Comparison of ENCODE assay signal across 8 cellular contexts in the genomic region with DNA sequence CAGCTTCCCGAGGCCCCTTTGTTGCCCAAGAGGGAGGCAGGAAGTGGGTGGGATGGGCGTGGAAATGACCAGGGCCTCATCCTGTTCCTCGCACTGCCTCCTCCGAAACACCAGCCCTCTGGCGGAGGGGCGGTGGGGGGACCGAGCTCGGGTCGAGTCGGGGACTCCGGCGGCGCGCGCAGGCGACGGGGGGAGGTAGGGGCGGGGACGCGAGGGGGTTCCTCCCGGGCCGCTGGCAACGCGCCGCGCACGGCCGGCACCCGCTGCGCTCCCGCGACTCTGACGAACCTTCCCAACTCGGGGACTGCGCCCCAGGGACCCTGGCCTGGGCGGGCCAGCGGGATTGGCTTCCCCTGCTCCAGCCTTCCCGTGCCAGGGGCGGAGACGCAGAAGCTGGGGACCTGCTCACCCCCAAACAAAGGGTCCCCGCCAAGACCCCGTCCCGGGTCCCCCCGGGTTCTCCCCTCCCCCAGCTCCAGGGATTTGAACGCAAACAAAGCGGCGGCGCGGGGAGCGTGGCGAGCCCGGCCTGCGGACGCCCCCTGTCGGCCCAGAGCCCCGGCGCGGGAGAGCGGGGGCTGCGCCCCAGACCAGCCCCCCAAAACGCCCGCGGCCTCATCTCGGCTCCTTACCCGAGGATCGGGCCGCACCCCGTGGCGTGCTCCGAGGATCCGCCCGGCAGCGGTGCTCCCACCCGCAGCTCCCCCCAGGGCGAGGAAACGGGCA. TPM values are rescaled to one million over a fixed set of nuclear protein-coding genes. Genes with fewer than 3 reads are reported as not detected.
A peak's percentile ranks its signal among the peaks of the same experiment; 100 is the strongest.
DNase-seq lines count a peak whose midpoint lies in the region; ATAC-seq and TF ChIP-seq lines count a peak whose summit lies in the region.

No MANE protein-coding gene starts in this region.

- under 1% methylated on average over 76 of the region's 76 CpGs for WGBS in HUES64

- H3K27me3 ChIP-seq in BE2C (no peaks in the 10 kb centered on the region), HUES64 (ENCODE audit: insufficient read depth, low read length) (peaks cover 5% of the 10 kb centered on the region; the same call in 1 of the 2 replicates)

- peak overlapping the region; percentile 99 for H3K9ac ChIP-seq in HUES64 (ENCODE audit: low read depth, low read length)

- in situ Hi-C loops in GM18951 (cut with MboI; ENCODE audit: low sequenced_read_pairs, unreplicated experiment): no loop called here

- H3K4me3 ChIP-seq in BE2C (ENCODE audit: low read depth, low read length): peak overlapping the region; percentile 69
- H3K4me3 ChIP-seq in HUES64 (ENCODE audit: low read length): peak overlapping the region; percentile 96

- peak overlapping the region; percentile 97 for H3K27ac ChIP-seq in HUES64 (ENCODE audit: low read depth, low read length)

- DNase-seq in BE2C (peak; percentile 84), RPMI8226 (peak; percentile 79), head of caudate nucleus (peak in 41 of 42 donors; percentile 63 to 88 (median 79)), occipital lobe (lab: John Stamatoyannopoulos, UW) (peak; percentile 54)
- peak; percentile 27 for DNase-seq in activated naive CD8-positive, alpha-beta T cell treated with anti-CD3 and anti-CD28 coated beads, Interleukin-2, amount 50 U/mL, for 16 hours (ENCODE audit: low read depth, low spot score)

- H3K4me1 ChIP-seq in BE2C (no peaks in the 10 kb centered on the region), HUES64 (ENCODE audit: insufficient read depth, low read length) (peaks cover 26% of the 10 kb centered on the region)

- TF ChIP-seq POLR2A in GM18951 (IDR thresholded peaks at IDR 0.05; ENCODE audit: extremely low read depth, insufficient read depth, insufficient read length): peak; percentile 78

- peak; percentile 35; the same call in 1 of the 2 replicates for TF ChIP-seq CTCF in BE2C (IDR thresholded peaks at IDR 0.05; ENCODE audit: low read depth, low read length)

- H3K9me3 ChIP-seq in BE2C (no peaks in the 10 kb centered on the region), HUES64 (ENCODE audit: insufficient read depth, low read depth, low read length) (no peaks in the 10 kb centered on the region)

- peaks cover 5% of the 10 kb centered on the region for H3K36me3 ChIP-seq in BE2C
- peaks cover 39% of the 10 kb centered on the region for H3K36me3 ChIP-seq in HUES64 (ENCODE audit: insufficient read depth, low read length)

- ATAC-seq in HG03469 (IDR thresholded peaks at IDR 0.05; ENCODE audit: unreplicated experiment): no peak

- intact Hi-C loops in head of caudate nucleus (cut with DNase I): no loop called here

RNA-seq across cellular contexts. Expression of gene SEMA4C, which starts 1.2 kb away (rescaled TPM):
- polyA plus RNA-seq in BE2C (2012; ENCODE audit: insufficient read depth, insufficient read length, low read depth): 32.7 TPM
- polyA plus RNA-seq in HUES64 (2013, experiment 1 of 2): 46.9 TPM
- polyA plus RNA-seq in HUES64 (2013, experiment 2 of 2): 53.7 TPM
- 54.9 TPM for total RNA-seq in occipital lobe

RNA-seq across cellular contexts. Expression of gene ANKRD39, which starts 10.9 kb away (rescaled TPM):
- polyA plus RNA-seq in BE2C (2012; ENCODE audit: insufficient read depth, insufficient read length, low read depth): 28.5 TPM
- polyA plus RNA-seq in HUES64 (2013, experiment 1 of 2): 10.5 TPM
- 11.7 TPM for polyA plus RNA-seq in HUES64 (2013, experiment 2 of 2)
- 8.0 TPM for total RNA-seq in occipital lobe

RNA-seq across cellular contexts. Expression of gene ANKRD23, which starts 24.9 kb away (rescaled TPM):
- polyA plus RNA-seq in BE2C (2012; ENCODE audit: insufficient read depth, insufficient read length, low read depth): 4.0 TPM
- 1.4 TPM for polyA plus RNA-seq in HUES64 (2013, experiment 1 of 2)
- polyA plus RNA-seq in HUES64 (2013, experiment 2 of 2): 0.95 TPM
- 5.9 TPM for total RNA-seq in occipital lobe

RNA-seq across cellular contexts. Expression of gene CNNM3, which starts 52.6 kb away (rescaled TPM):
- polyA plus RNA-seq in BE2C (2012; ENCODE audit: insufficient read depth, insufficient read length, low read depth): 17.9 TPM
- polyA plus RNA-seq in HUES64 (2013, experiment 1 of 2): 15.1 TPM
- 13.8 TPM for polyA plus RNA-seq in HUES64 (2013, experiment 2 of 2)
- total RNA-seq in occipital lobe: 8.3 TPM

Comparison
In these comparisons a context has a peak if more than half of its experiments do, and no peak if none do; other contexts are left out.
1. DNase-seq: peak in every context shown above with its lines; median percentile 84 in BE2C; 79 in RPMI8226; 79 in head of caudate nucleus; 54 in occipital lobe; 27 in activated naive CD8-positive, alpha-beta T cell treated with anti-CD3 and anti-CD28 coated beads, Interleukin-2, amount 50 U/mL, for 16 hours.